ENCODE assay signal across 1 cellular context in genomic region chr6:28399370-28400121, GRCh38.
TF ChIP-seq lines count a peak whose summit lies in the region.

Gene ZSCAN12, minus strand, starts transcription at chr6:28399747. Its CDS starts 1,342 bp downstream, at chr6:28398405.

TF ChIP-seq in HepG2, 621 proteins besides CTCF, POLR2A, EP300 and RAD21 (continued from another document and continues in another):
- TF ChIP-seq IKZF5 (CRISPR knock-in tag; IDR thresholded peaks at IDR 0.05) (peak; percentile 92), ZNF577 (CRISPR knock-in tag; IDR thresholded peaks at IDR 0.05; ENCODE audit: borderline replicate concordance, low read depth) (no peak), SMARCE1 (IDR thresholded peaks at IDR 0.05; ENCODE audit: borderline replicate concordance) (no peak), IRF9 (CRISPR knock-in tag; IDR thresholded peaks at IDR 0.05; ENCODE audit: borderline replicate concordance) (peak; percentile 98), FOXP4 (CRISPR knock-in tag; IDR thresholded peaks at IDR 0.05) (peak; percentile 39; the same call in 1 of the 2 replicates), HOXD1 (CRISPR knock-in tag; IDR thresholded peaks at IDR 0.05) (peak; percentile 28; the same call in 1 of the 2 replicates), ARNTL (CRISPR knock-in tag; IDR thresholded peaks at IDR 0.05) (peak; percentile 87; the same call in 1 of the 2 replicates), ZNF781 (CRISPR knock-in tag; IDR thresholded peaks at IDR 0.05; ENCODE audit: borderline replicate concordance, not compliant biosample characterization) (peak; percentile 97), ZNF879 (CRISPR knock-in tag; IDR thresholded peaks at IDR 0.05) (peak; percentile 67), GLMP (CRISPR knock-in tag; IDR thresholded peaks at IDR 0.05; ENCODE audit: borderline replicate concordance) (no peak), DMTF1 (CRISPR knock-in tag; IDR thresholded peaks at IDR 0.05) (peak; percentile 83; the same call in 1 of the 2 replicates), ARID3A (IDR thresholded peaks at IDR 0.05; ENCODE audit: low read depth, low read length) (0 out of 2 replicates have a peak, but pooled peaks have one; percentile 9), ATF7-NPFF (CRISPR knock-in tag; IDR thresholded peaks at IDR 0.05; ENCODE audit: low read depth) (no peak; the same call in 1 of the 2 replicates), BRCA1 (CRISPR knock-in tag; IDR thresholded peaks at IDR 0.05) (peak; percentile 99), FOXC1 (CRISPR knock-in tag; IDR thresholded peaks at IDR 0.05; ENCODE audit: borderline replicate concordance) (0 out of 2 replicates have a peak, but pooled peaks have one; percentile 89), ZNF792 (CRISPR knock-in tag; IDR thresholded peaks at IDR 0.05) (0 out of 2 replicates have a peak, but pooled peaks have one; percentile 64), NPAS2 (CRISPR knock-in tag; IDR thresholded peaks at IDR 0.05; ENCODE audit: borderline replicate concordance) (0 out of 2 replicates have a peak, but pooled peaks have one; percentile 63), ZBTB42 (CRISPR knock-in tag; IDR thresholded peaks at IDR 0.05) (no peak; the same call in 1 of the 2 replicates), MTF1 (CRISPR knock-in tag; IDR thresholded peaks at IDR 0.05) (no peak), KDM5B (CRISPR knock-in tag; IDR thresholded peaks at IDR 0.05; ENCODE audit: borderline replicate concordance) (peak; percentile 98; the same call in 1 of the 2 replicates), MAX (IDR thresholded peaks at IDR 0.05) (peak; percentile 87), ZNF256 (CRISPR knock-in tag; conservative IDR thresholded peaks at IDR 0.05) (peak; percentile 19; the same call in 1 of the 2 replicates), PAF1 (CRISPR knock-in tag; IDR thresholded peaks at IDR 0.05) (no peak), RCOR2 (CRISPR knock-in tag; IDR thresholded peaks at IDR 0.05) (peak; percentile 48; the same call in 1 of the 2 replicates), ZBTB26 (CRISPR knock-in tag; IDR thresholded peaks at IDR 0.05; ENCODE audit: borderline replicate concordance) (peak; percentile 77), ZZZ3 (CRISPR knock-in tag; IDR thresholded peaks at IDR 0.05; ENCODE audit: borderline replicate concordance) (peak; percentile 97), ZNF18 (CRISPR knock-in tag; IDR thresholded peaks at IDR 0.05; ENCODE audit: insufficient replicate concordance) (peak; percentile 72), ZBTB7A (CRISPR knock-in tag; IDR thresholded peaks at IDR 0.05) (no peak), NFAT5 (CRISPR knock-in tag; IDR thresholded peaks at IDR 0.05) (peak; percentile 83), HNF1A (IDR thresholded peaks at IDR 0.05; ENCODE audit: low read depth) (peak; percentile 33; the same call in 1 of the 2 replicates), HNF1A (CRISPR knock-in tag; IDR thresholded peaks at IDR 0.05; ENCODE audit: borderline replicate concordance) (peak; percentile 72; the same call in 1 of the 2 replicates)
